ENCODE assay signal across 26 cellular contexts in the genomic region with DNA sequence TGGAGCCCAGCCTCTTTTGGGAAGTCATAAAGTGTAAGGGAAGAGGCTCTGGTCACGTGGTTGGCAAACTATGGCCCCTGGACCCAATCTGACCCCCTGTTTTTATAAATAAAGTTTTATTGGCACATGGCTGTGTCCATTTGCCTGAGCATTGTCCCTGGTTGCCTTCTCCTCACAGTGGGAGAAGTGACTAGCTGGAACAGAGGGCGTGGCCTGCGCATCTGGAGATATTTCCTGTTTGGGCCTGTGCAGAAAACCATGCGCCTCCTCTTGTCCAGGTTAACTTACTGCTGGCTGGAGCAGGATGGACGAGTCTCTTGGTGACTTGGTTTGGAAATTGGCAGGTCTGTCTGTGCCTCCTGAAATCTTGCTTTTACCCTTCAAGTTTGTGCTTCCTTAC. TPM values are rescaled to one million over a fixed set of nuclear protein-coding genes. Genes with fewer than 3 reads are reported as not detected.
DNase-seq lines count a peak whose midpoint lies in the region; TF ChIP-seq lines count a peak whose summit lies in the region.
"Had no signal": no experiment of that assay in that cellular context is flagged by ENCODE, and none has a peak within 500 bp of the region (broad histone marks: within the 10 kb centered on the region; RNA-seq: fewer than 3 reads in every experiment).

No MANE protein-coding gene starts in this region.

- peak; percentile 19 for DNase-seq in LHCN-M2 (ENCODE audit: low read depth)
- DNase-seq in mammary epithelial cell: peak; percentile 63
- peak; percentile 60 for DNase-seq in islet precursor cell
- no peak for DNase-seq in NCI-H2171 (lab: John Stamatoyannopoulos, UW)
- no peak for DNase-seq in nucleus accumbens (lab: John Stamatoyannopoulos, UW)
- DNase-seq in uterus: no peak
- DNase-seq in NCI-H1694 (lab: John Stamatoyannopoulos, UW): no peak
- DNase-seq: ACHN; activated CD4-positive, alpha-beta T cell treated with anti-CD3 and anti-CD28 coated beads for 48 hours; activated CD8-positive, alpha-beta memory T cell treated with anti-CD3 and anti-CD28 coated beads, Interleukin-2, amount 10 ng/mL, durations not matched to agents 7 days and 5 days; aorta; erythroblast; IMR-90; mesenchymal stem cell; MM.1S; naive B cell; NCI-H1436 treated with DMSO at 0.1 percent for 48 hours; NCI-H226; NCI-H748 treated with DMSO at 0.1 percent for 48 hours; ovary; SHP77; stomach; T-helper 1 cell had no signal

- in situ Hi-C loops in mammary epithelial cell (cut with MboI; ENCODE audit: low sequenced_read_pairs in 2 of 2): no loop called here

- dilution Hi-C loops in mammary epithelial cell (cut with HindIII; ENCODE audit: low sequenced_read_pairs): no loop called here

- no peak overlapping the region for H3K9ac ChIP-seq in mammary epithelial cell (ENCODE audit: insufficient read depth, low read length)
- H3K9ac ChIP-seq: BLaER1 treated with 17β-estradiol and CSF1 and Interleukin-3, amounts not matched to agents 10 nM and 100 nM had no signal

- no peak overlapping the region for H3K4me2 ChIP-seq in mammary epithelial cell (ENCODE audit: insufficient read depth, low read depth, low read length)

- H3K27me3 ChIP-seq in mammary epithelial cell (ENCODE audit: insufficient read depth, low read length) (no peaks in the 10 kb centered on the region), uterus (no peaks in the 10 kb centered on the region)
- H3K27me3 ChIP-seq: BLaER1 treated with 17β-estradiol and CSF1 and Interleukin-3, amounts not matched to agents 10 nM and 100 nM; ovary; stomach; upper lobe of left lung had no signal

- H3K27ac ChIP-seq in C4-2B (peak overlapping the region; percentile 17), mammary epithelial cell (ENCODE audit: insufficient read depth, low read depth, low read length) (no peak overlapping the region), uterus (no peak overlapping the region)
- H3K27ac ChIP-seq: BLaER1 treated with 17β-estradiol and CSF1 and Interleukin-3, amounts not matched to agents 10 nM and 100 nM; ovary; stomach had no signal

- H3K4me1 ChIP-seq in mammary epithelial cell (ENCODE audit: insufficient read depth, low read length) (peaks cover 16% of the 10 kb centered on the region), uterus (no peaks in the 10 kb centered on the region)

- 83% methylated on average over 5 of the region's 5 CpGs for WGBS in mammary epithelial cell (ENCODE audit: low coverage, missing lambda C conversion rate)

- TF ChIP-seq CTCF in C4-2B (conservative IDR thresholded peaks at IDR 0.05) (no peak), mammary epithelial cell (conservative IDR thresholded peaks at IDR 0.05 in 1 of 2, IDR thresholded peaks at IDR 0.05 in 1 of 2; ENCODE audit: extremely low read depth in 1 of 2, insufficient read depth in 1 of 2, low read depth in 1 of 2, low read length in 2 of 2) (no peak), uterus (IDR thresholded peaks at IDR 0.05) (no peak)

- no peak overlapping the region for H2AFZ ChIP-seq in mammary epithelial cell (ENCODE audit: low read depth, low read length)

- H3K36me3 ChIP-seq in mammary epithelial cell (ENCODE audit: insufficient read depth, low read length) (no peaks in the 10 kb centered on the region), uterus (no peaks in the 10 kb centered on the region)
- H3K36me3 ChIP-seq: ovary had no signal

- peaks cover 84% of the 10 kb centered on the region for H3K79me2 ChIP-seq in mammary epithelial cell (ENCODE audit: insufficient read depth, low read length)

- TF ChIP-seq POLR2A in uterus (IDR thresholded peaks at IDR 0.05): no peak

- CTCF ChIA-PET in mammary epithelial cell (lab: Charles Lee; ENCODE audit: low non-redundant PET): no interaction called here

- BruUV-seq in mammary epithelial cell (replicated peaks; lab: Mats Ljungman, UMichigan): no TSS peak

- no peaks in the 10 kb centered on the region for H4K20me1 ChIP-seq in mammary epithelial cell (ENCODE audit: insufficient read depth, low read length)

- H3K4me3 ChIP-seq in mammary epithelial cell (replicated peaks in 1 of 3; ENCODE audit: insufficient read depth in 1 of 3, low read depth in 2 of 3, low read length in 3 of 3): no peak overlapping the region
- no peak overlapping the region for H3K4me3 ChIP-seq in uterus
- H3K4me3 ChIP-seq: BLaER1 treated with 17β-estradiol and CSF1 and Interleukin-3, amounts not matched to agents 10 nM and 100 nM; ovary; stomach; upper lobe of left lung had no signal

- intact Hi-C loops in mammary epithelial cell (cut with micrococcal nuclease) (loop anchor here (1.0 kb wide), 1 partner anchor 41 kb away; no protein-coding TSS in a partner anchor), uterus (cut with DNase I; ENCODE audit: low total_unique reads) (no loop called here)

- H3K9me3 ChIP-seq in mammary epithelial cell (replicated peaks; ENCODE audit: insufficient read depth, low read length) (no peaks in the 10 kb centered on the region), uterus (no peaks in the 10 kb centered on the region)
- H3K9me3 ChIP-seq: ovary, stomach, upper lobe of left lung had no signal

RNA-seq across cellular contexts. Expression of a gene that starts 48.3 kb away (rescaled TPM):
- total RNA-seq in LHCN-M2 (2014; rRNA removed): 15.0 and 15.8 TPM in 2 replicates
- polyA plus RNA-seq in LHCN-M2 (2012): 17.9 TPM
- 10 to 100 TPM; 20.3 to 33.5 TPM for total RNA-seq in mammary epithelial cell
- 9.0 TPM for polyA plus RNA-seq in mammary epithelial cell
- polyA minus RNA-seq in mammary epithelial cell: 46.2 TPM
- total RNA-seq in uterus: 10 to 100 TPM; 18.4 to 94.7 (median 25.6) TPM

Comparison
In these comparisons a context has a peak if more than half of its experiments do, and no peak if none do; other contexts are left out.
1. DNase-seq: peak in LHCN-M2 (single experiment), mammary epithelial cell (single experiment) and islet precursor cell (single experiment); none in NCI-H2171 (single experiment), nucleus accumbens (0 of 56), uterus (0 of 2) and NCI-H1694 (single experiment).